Comparison of ENCODE assay signal across 8 cellular contexts in genomic region chr22:45671051-45671782, GRCh38. TPM values are rescaled to one million over a fixed set of nuclear protein-coding genes. Genes with fewer than 3 reads are reported as not detected.
DNase-seq lines count a peak whose midpoint lies in the region; ATAC-seq and TF ChIP-seq lines count a peak whose summit lies in the region.

No MANE protein-coding gene starts in this region.

- H3K9me3 Mint-ChIP-seq in T-helper 2 cell treated with Interferon-gamma antibody and Interleukin-4, amounts not matched to agents 5 μg/mL and 100 μg/mL, for 36 hours = no peaks in the 10 kb centered on the region

- peaks cover 13% of the 10 kb centered on the region for H3K27me3 Mint-ChIP-seq in T-helper 2 cell treated with Interferon-gamma antibody and Interleukin-4, amounts not matched to agents 5 μg/mL and 100 μg/mL, for 36 hours (ENCODE audit: low read depth)

- TF ChIP-seq CTCF in VCaP (conservative IDR thresholded peaks at IDR 0.05) = no peak
- no peak for TF ChIP-seq CTCF in fibroblast of the aortic adventitia (IDR thresholded peaks at IDR 0.05; ENCODE audit: insufficient read depth, low read length)
- no peak for TF ChIP-seq CTCF in neutrophil (IDR thresholded peaks at IDR 0.05)

- peak overlapping the region; percentile 87 for H3K27ac Mint-ChIP-seq in T-helper 2 cell treated with Interferon-gamma antibody and Interleukin-4, amounts not matched to agents 5 μg/mL and 100 μg/mL, for 36 hours

- peaks cover 20% of the 10 kb centered on the region for H3K4me1 Mint-ChIP-seq in T-helper 2 cell treated with Interferon-gamma antibody and Interleukin-4, amounts not matched to agents 5 μg/mL and 100 μg/mL, for 36 hours (ENCODE audit: low read depth)

- H3K4me1 ChIP-seq in neutrophil (ENCODE audit: control insufficient read depth in 1 of 2, insufficient read depth in 1 of 2, low read depth in 1 of 2, low read length in 1 of 2) = peaks cover 17 to 18% of the 10 kb centered on the region in 2 experiments

- peaks cover 6% of the 10 kb centered on the region for H3K36me3 Mint-ChIP-seq in T-helper 2 cell treated with Interferon-gamma antibody and Interleukin-4, amounts not matched to agents 5 μg/mL and 100 μg/mL, for 36 hours (ENCODE audit: low read depth)

- ATAC-seq in GM19452 (IDR thresholded peaks at IDR 0.05; ENCODE audit: unreplicated experiment) (no peak), HG03342 (IDR thresholded peaks at IDR 0.05; ENCODE audit: unreplicated experiment) (no peak)

- H3K4me3 ChIP-seq in fibroblast of the aortic adventitia (ENCODE audit: low read depth, low read length) = peak overlapping the region; percentile 91
- H3K4me3 ChIP-seq in neutrophil (ENCODE audit: low read depth in 1 of 2, low read length in 1 of 2) = peak overlapping the region; percentile 70 to 74

- peak overlapping the region; percentile 86 for H3K4me3 Mint-ChIP-seq in T-helper 2 cell treated with Interferon-gamma antibody and Interleukin-4, amounts not matched to agents 5 μg/mL and 100 μg/mL, for 36 hours

- peaks cover 10% of the 10 kb centered on the region for H3K27me3 ChIP-seq in neutrophil

- H3K36me3 ChIP-seq in neutrophil = no peaks in the 10 kb centered on the region

- peak overlapping the region; percentile 67 for H3K27ac ChIP-seq in VCaP
- H3K27ac ChIP-seq in neutrophil = peak overlapping the region; percentile 13

- no peaks in the 10 kb centered on the region for H3K9me3 ChIP-seq in neutrophil

- DNase-seq in T-helper 2 cell treated with Interferon-gamma antibody and Interleukin-4, amounts not matched to agents 5 μg/mL and 100 μg/mL, for 36 hours (ENCODE audit: low spot score) = no peak
- DNase-seq in T-helper 2 cell (no peak), fibroblast of the aortic adventitia (ENCODE audit: low read depth) (peak; percentile 62), cerebellar nuclear complex (lab: John Stamatoyannopoulos, UW) (no peak)

RNA-seq across cellular contexts. Expression of gene ATXN10, which starts 0.4 kb away (rescaled TPM):
- 130 and 261 TPM in 2 replicates for total RNA-seq in fibroblast of the aortic adventitia (ENCODE audit: low replicate concordance)
